1 cellular context compared by ENCODE assay signal in the genomic region with DNA sequence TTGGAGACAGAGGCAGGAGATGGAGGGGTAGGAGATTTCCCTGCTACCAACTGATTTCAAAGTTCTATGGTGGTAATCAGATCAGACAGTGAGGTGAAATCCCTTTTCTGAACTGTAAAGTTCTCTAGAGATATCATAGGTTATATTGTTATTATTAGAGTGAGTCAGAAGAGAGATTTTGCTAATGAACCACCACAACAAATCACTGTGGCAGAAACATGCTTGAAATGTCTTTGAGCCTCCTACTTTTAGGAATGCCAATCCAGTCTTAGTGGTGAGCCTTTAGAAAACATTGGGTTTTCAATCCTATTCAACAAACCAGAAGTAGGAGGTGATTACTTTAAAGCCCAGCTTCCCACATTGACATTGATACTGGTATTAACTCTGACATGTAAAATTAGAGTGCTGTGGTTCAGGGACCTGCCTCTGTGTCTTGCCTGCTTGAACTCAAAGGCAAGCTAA.
TF ChIP-seq lines count a peak whose summit lies in the region.

No MANE protein-coding gene starts in this region.

TF ChIP-seq in GM23338, 12 proteins besides CTCF, POLR2A, EP300 and RAD21 (continued from another document):
- TF ChIP-seq, protein P1, sequence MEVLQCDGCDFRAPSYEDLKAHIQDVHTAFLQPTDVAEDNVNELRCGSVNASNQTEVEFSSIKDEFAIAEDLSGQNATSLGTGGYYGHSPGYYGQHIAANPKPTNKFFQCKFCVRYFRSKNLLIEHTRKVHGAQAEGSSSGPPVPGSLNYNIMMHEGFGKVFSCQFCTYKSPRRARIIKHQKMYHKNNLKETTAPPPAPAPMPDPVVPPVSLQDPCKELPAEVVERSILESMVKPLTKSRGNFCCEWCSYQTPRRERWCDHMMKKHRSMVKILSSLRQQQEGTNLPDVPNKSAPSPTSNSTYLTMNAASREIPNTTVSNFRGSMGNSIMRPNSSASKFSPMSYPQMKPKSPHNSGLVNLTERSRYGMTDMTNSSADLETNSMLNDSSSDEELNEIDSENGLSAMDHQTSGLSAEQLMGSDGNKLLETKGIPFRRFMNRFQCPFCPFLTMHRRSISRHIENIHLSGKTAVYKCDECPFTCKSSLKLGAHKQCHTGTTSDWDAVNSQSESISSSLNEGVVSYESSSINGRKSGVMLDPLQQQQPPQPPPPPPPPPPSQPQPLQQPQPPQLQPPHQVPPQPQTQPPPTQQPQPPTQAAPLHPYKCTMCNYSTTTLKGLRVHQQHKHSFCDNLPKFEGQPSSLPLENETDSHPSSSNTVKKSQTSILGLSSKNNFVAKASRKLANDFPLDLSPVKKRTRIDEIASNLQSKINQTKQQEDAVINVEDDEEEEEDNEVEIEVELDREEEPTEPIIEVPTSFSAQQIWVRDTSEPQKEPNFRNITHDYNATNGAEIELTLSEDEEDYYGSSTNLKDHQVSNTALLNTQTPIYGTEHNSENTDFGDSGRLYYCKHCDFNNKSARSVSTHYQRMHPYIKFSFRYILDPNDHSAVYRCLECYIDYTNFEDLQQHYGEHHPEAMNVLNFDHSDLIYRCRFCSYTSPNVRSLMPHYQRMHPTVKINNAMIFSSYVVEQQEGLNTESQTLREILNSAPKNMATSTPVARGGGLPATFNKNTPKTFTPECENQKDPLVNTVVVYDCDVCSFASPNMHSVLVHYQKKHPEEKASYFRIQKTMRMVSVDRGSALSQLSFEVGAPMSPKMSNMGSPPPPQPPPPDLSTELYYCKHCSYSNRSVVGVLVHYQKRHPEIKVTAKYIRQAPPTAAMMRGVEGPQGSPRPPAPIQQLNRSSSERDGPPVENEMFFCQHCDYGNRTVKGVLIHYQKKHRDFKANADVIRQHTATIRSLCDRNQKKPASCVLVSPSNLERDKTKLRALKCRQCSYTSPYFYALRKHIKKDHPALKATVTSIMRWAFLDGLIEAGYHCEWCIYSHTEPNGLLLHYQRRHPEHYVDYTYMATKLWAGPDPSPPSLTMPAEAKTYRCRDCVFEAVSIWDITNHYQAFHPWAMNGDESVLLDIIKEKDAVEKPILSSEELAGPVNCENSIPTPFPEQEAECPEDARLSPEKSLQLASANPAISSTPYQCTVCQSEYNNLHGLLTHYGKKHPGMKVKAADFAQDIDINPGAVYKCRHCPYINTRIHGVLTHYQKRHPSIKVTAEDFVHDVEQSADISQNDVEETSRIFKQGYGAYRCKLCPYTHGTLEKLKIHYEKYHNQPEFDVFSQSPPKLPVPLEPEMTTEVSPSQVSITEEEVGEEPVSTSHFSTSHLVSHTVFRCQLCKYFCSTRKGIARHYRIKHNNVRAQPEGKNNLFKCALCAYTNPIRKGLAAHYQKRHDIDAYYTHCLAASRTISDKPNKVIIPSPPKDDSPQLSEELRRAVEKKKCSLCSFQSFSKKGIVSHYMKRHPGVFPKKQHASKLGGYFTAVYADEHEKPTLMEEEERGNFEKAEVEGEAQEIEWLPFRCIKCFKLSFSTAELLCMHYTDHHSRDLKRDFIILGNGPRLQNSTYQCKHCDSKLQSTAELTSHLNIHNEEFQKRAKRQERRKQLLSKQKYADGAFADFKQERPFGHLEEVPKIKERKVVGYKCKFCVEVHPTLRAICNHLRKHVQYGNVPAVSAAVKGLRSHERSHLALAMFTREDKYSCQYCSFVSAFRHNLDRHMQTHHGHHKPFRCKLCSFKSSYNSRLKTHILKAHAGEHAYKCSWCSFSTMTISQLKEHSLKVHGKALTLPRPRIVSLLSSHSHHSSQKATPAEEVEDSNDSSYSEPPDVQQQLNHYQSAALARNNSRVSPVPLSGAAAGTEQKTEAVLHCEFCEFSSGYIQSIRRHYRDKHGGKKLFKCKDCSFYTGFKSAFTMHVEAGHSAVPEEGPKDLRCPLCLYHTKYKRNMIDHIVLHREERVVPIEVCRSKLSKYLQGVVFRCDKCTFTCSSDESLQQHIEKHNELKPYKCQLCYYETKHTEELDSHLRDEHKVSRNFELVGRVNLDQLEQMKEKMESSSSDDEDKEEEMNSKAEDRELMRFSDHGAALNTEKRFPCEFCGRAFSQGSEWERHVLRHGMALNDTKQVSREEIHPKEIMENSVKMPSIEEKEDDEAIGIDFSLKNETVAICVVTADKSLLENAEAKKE (CRISPR knock-in tag; IDR thresholded peaks at IDR 0.05), result no peak
- TF ChIP-seq CREB1 (CRISPR knock-in tag; IDR thresholded peaks at IDR 0.05; ENCODE audit: low read depth), result no peak
TF ChIP-seq in GM23338: peak in this region for 0.
